11 cellular contexts compared by ENCODE assay signal in genomic region chr19:17527326-17527725, GRCh38.
"Had no signal": no experiment of that assay in that cellular context is flagged by ENCODE, and none has a peak within 500 bp of the region (broad histone marks: within the 10 kb centered on the region; RNA-seq: fewer than 3 reads in every experiment).

No MANE protein-coding gene starts in this region.

- H3K36me3 ChIP-seq: cardiac muscle cell, esophagus squamous epithelium, heart left ventricle had no signal

- H3K4me3 ChIP-seq: cardiac muscle cell, esophagus squamous epithelium, heart left ventricle, psoas muscle had no signal

- H3K4me1 ChIP-seq: psoas muscle had no signal

- DNase-seq: activated CD4-positive, alpha-beta memory T cell treated with anti-CD3 and anti-CD28 coated beads, Interleukin-2, amount 10 ng/mL, durations not matched to agents 7 days and 5 days; activated CD8-positive, alpha-beta memory T cell treated with anti-CD3 and anti-CD28 coated beads, Interleukin-2, amount 50 U/mL, for 4 hours; foreskin fibroblast; heart left ventricle; mammary epithelial cell; nephron progenitor cell; psoas muscle; stimulated activated CD4-positive, alpha-beta T cell treated with anti-CD3 and anti-CD28 coated beads, Interleukin-2, amount 100 ng/mL, for 24 hours had no signal

- H3K27me3 ChIP-seq: cardiac muscle cell had no signal

- H3K9me3 ChIP-seq: psoas muscle had no signal

- H3K4me3 Mint-ChIP-seq: activated CD4-positive, alpha-beta memory T cell treated with anti-CD3 and anti-CD28 coated beads, Interleukin-2, amount 10 ng/mL, durations not matched to agents 7 days and 5 days; nephron progenitor cell had no signal

- H3K4me1 Mint-ChIP-seq: nephron progenitor cell had no signal

- ATAC-seq: heart left ventricle, psoas muscle, sciatic nerve had no signal

- H3K27ac ChIP-seq: cardiac muscle cell, esophagus squamous epithelium, heart left ventricle, psoas muscle had no signal

- H3K27ac Mint-ChIP-seq: activated CD4-positive, alpha-beta memory T cell treated with anti-CD3 and anti-CD28 coated beads, Interleukin-2, amount 10 ng/mL, durations not matched to agents 7 days and 5 days; nephron progenitor cell had no signal
